In genomic region chr12:51386361-51386760, GRCh38 we compare ENCODE assay signal across 34 cellular contexts. TPM values are rescaled to one million over a fixed set of nuclear protein-coding genes. Genes with fewer than 3 reads are reported as not detected.
DNase-seq lines count a peak whose midpoint lies in the region; FAIRE-seq and TF ChIP-seq lines count a peak whose summit lies in the region.
"Had no signal": no experiment of that assay in that cellular context is flagged by ENCODE, and none has a peak within 500 bp of the region (broad histone marks: within the 10 kb centered on the region; RNA-seq: fewer than 3 reads in every experiment).

No MANE protein-coding gene starts in this region.

- peaks cover 67% of the 10 kb centered on the region for H3K36me3 Mint-ChIP-seq in Caco-2 (ENCODE audit: insufficient read depth, unreplicated experiment)
- H3K36me3 Mint-ChIP-seq: IgD-negative memory B cell had no signal

- peaks cover 64% of the 10 kb centered on the region for H3F3A ChIP-seq in PC-9 (ENCODE audit: insufficient read depth, low read depth)

- H3K9ac ChIP-seq in mucosa of stomach (ENCODE audit: low read length) = peak overlapping the region; percentile 22

- intact Hi-C loops in Caco-2 (cut with micrococcal nuclease; ENCODE audit: unreplicated experiment) (no loop called here), PC-9 (cut with micrococcal nuclease; ENCODE audit: unreplicated experiment) (no loop called here)

- FAIRE-seq in GM12892 (lab: Jason Lieb, UNC) = no peak
- FAIRE-seq: RCC 7860, TTC549 had no signal

- H4K20me1 ChIP-seq in PC-9 (ENCODE audit: insufficient read depth) = no peaks in the 10 kb centered on the region

- peak overlapping the region; percentile 7 for H3K4me3 Mint-ChIP-seq in Caco-2 (ENCODE audit: unreplicated experiment)
- H3K4me3 Mint-ChIP-seq: activated naive CD8-positive, alpha-beta T cell treated with anti-CD3 and anti-CD28 coated beads, Interleukin-2, amount 50 U/mL, for 24 hours; IgD-negative memory B cell; naive thymus-derived CD8-positive, alpha-beta T cell; stimulated activated effector memory CD8-positive, alpha-beta T cell treated with anti-CD3 and anti-CD28 coated beads, Interleukin-12 subunit alpha, Interleukin-12 subunit beta, amount 100 ng/mL, for 72 hours; T-cell had no signal

- H3K4me1 ChIP-seq in Caco-2 (peaks cover 20% of the 10 kb centered on the region), PC-9 (replicated peaks; ENCODE audit: insufficient read depth) (peaks cover 84% of the 10 kb centered on the region), mucosa of stomach (ENCODE audit: control insufficient read depth, insufficient read depth, low read length) (peaks cover 81% of the 10 kb centered on the region)
- H3K4me1 ChIP-seq: uterus had no signal

- no peaks in the 10 kb centered on the region for H3K9me3 Mint-ChIP-seq in Caco-2 (ENCODE audit: unreplicated experiment)
- H3K9me3 Mint-ChIP-seq: activated naive CD8-positive, alpha-beta T cell treated with anti-CD3 and anti-CD28 coated beads, Interleukin-2, amount 50 U/mL, for 24 hours; IgD-negative memory B cell; naive thymus-derived CD8-positive, alpha-beta T cell; stimulated activated effector memory CD8-positive, alpha-beta T cell treated with anti-CD3 and anti-CD28 coated beads, Interleukin-12 subunit alpha, Interleukin-12 subunit beta, amount 100 ng/mL, for 72 hours; T-cell had no signal

- H3K9me2 ChIP-seq in PC-9 (ENCODE audit: insufficient read depth) = no peaks in the 10 kb centered on the region

- CTCF ChIA-PET in Caco-2 (lab: Charles Lee) = no interaction called here
- CTCF ChIA-PET in PC-9 (lab: Charles Lee) = interaction anchor here (0.9 kb wide), 1 partner anchor 15 kb away, joined by 5 read pairs; no protein-coding TSS in a partner anchor

- H3K9me3 ChIP-seq in Caco-2 = no peaks in the 10 kb centered on the region
- no peaks in the 10 kb centered on the region for H3K9me3 ChIP-seq in KOPT-K1 (ENCODE audit: insufficient read depth, low read length, poor library complexity, severe bottlenecking)
- H3K9me3 ChIP-seq in PC-9 (ENCODE audit: insufficient read depth, low read depth) = no peaks in the 10 kb centered on the region
- H3K9me3 ChIP-seq in mucosa of stomach (ENCODE audit: control insufficient read depth, low read length) = no peaks in the 10 kb centered on the region
- H3K9me3 ChIP-seq: body of pancreas, ovary, right atrium auricular region, SJCRH30, suprapubic skin, uterus had no signal

- BruUV-seq in Caco-2 (replicated peaks; lab: Mats Ljungman, UMichigan) = no TSS peak
- no TSS peak for BruUV-seq in PC-9 (replicated peaks; lab: Mats Ljungman, UMichigan)

- H3K79me2 ChIP-seq in PC-9 (ENCODE audit: low read depth) = peaks cover 40% of the 10 kb centered on the region

- POLR2A ChIA-PET in Caco-2 (lab: Charles Lee) = interaction anchor here (0.5 kb wide), 1 partner anchor 60 kb away, joined by 4 read pairs; no protein-coding TSS in a partner anchor
- POLR2A ChIA-PET in PC-9 (lab: Charles Lee; ENCODE audit: unreplicated experiment) = interaction anchor here (0.6 to 1.0 kb wide), 2 partner anchors 15 to 293 kb away, joined by 5 read pairs; no protein-coding TSS in a partner anchor

- H3K27ac ChIP-seq in KOPT-K1 (ENCODE audit: low read depth, low read length, poor library complexity, severe bottlenecking) = peak overlapping the region; percentile 43
- peak overlapping the region; percentile 43 for H3K27ac ChIP-seq in PC-9
- H3K27ac ChIP-seq: body of pancreas, epithelial cell of prostate, ovary, right atrium auricular region, SJCRH30, suprapubic skin, uterus had no signal

- peaks cover 5% of the 10 kb centered on the region; the same call in 1 of the 2 replicates for H3K36me3 ChIP-seq in Caco-2 (ENCODE audit: control insufficient read depth, insufficient read depth, low read length)
- H3K36me3 ChIP-seq in KOPT-K1 (ENCODE audit: insufficient read depth, low read length) = no peaks in the 10 kb centered on the region
- H3K36me3 ChIP-seq in PC-9 (ENCODE audit: low read depth) = peaks cover 24% of the 10 kb centered on the region
- H3K36me3 ChIP-seq in mucosa of stomach (ENCODE audit: control insufficient read depth, insufficient read depth, low read length) = peaks cover 9% of the 10 kb centered on the region
- H3K36me3 ChIP-seq: ovary, right atrium auricular region, SJCRH30, suprapubic skin, uterus had no signal

- no peaks in the 10 kb centered on the region for H3K27me3 Mint-ChIP-seq in Caco-2 (ENCODE audit: insufficient read depth, unreplicated experiment)
- H3K27me3 Mint-ChIP-seq: activated naive CD8-positive, alpha-beta T cell treated with anti-CD3 and anti-CD28 coated beads, Interleukin-2, amount 50 U/mL, for 24 hours; IgD-negative memory B cell; T-cell had no signal

- no peak overlapping the region for H2AFZ ChIP-seq in PC-9

- H3K27me3 ChIP-seq in Caco-2 (replicated peaks; ENCODE audit: control insufficient read depth, insufficient read depth, low read length) (no peaks in the 10 kb centered on the region), PC-9 (ENCODE audit: insufficient read depth, low read depth) (no peaks in the 10 kb centered on the region), mucosa of stomach (ENCODE audit: control insufficient read depth, insufficient read depth, low read length) (no peaks in the 10 kb centered on the region)
- H3K27me3 ChIP-seq: body of pancreas, ovary had no signal

- TF ChIP-seq POLR2A in GM12892 (IDR thresholded peaks at IDR 0.05; ENCODE audit: low read depth, low read length) = no peak

- H3K27ac Mint-ChIP-seq in Caco-2 (ENCODE audit: unreplicated experiment) = peak overlapping the region; percentile 27
- H3K27ac Mint-ChIP-seq: activated naive CD8-positive, alpha-beta T cell treated with anti-CD3 and anti-CD28 coated beads, Interleukin-2, amount 50 U/mL, for 24 hours; T-cell had no signal

- no peak for DNase-seq in Caco-2
- peak; percentile 39 to 89 for DNase-seq in PC-9
- DNase-seq in GM12892 (ENCODE audit: insufficient read length) = no peak
- DNase-seq in retina = no peak
- DNase-seq in GOT3 (lab: John Stamatoyannopoulos, UW) = no peak
- no peak for DNase-seq in HCEC 1CT
- DNase-seq: ACHN; activated gamma-delta T cell treated with Interleukin-2 at 50 U/mL for 16 hours; activated naive CD8-positive, alpha-beta T cell treated with anti-CD3 and anti-CD28 coated beads, Interleukin-2, amount 50 U/mL, for 24 hours; body of pancreas; EL; glutamatergic neuron; left cardiac atrium; MV-4-11; naive thymus-derived CD8-positive, alpha-beta T cell; NCI-H1694 treated with DMSO at 0.1 percent for 48 hours; NCI-H446 treated with DMSO at 0.1 percent for 48 hours; SJCRH30; stimulated activated CD4-positive, alpha-beta T cell treated with anti-CD3 and anti-CD28 coated beads, Interleukin-2, amount 100 ng/mL, for 48 hours; T-cell; uterus had no signal

- peak overlapping the region; percentile 86 for H3K4me2 ChIP-seq in PC-9

- H3K4me3 ChIP-seq in Caco-2 (ENCODE audit: low read depth, low read length) (no peak overlapping the region), PC-9 (no peak overlapping the region; the same call in 1 of the 2 replicates), mucosa of stomach (ENCODE audit: low read length) (no peak overlapping the region)
- H3K4me3 ChIP-seq: body of pancreas, ovary, right atrium auricular region, SJCRH30, suprapubic skin, uterus had no signal

- TF ChIP-seq CTCF in Caco-2 (IDR thresholded peaks at IDR 0.05; ENCODE audit: insufficient read depth in 1 of 2, low read depth in 1 of 2, low read length in 1 of 2, severe bottlenecking in 1 of 2, unreplicated experiment in 1 of 2) (no peak), PC-9 (conservative IDR thresholded peaks at IDR 0.05) (no peak)

- peaks cover 42% of the 10 kb centered on the region for H3K4me1 Mint-ChIP-seq in Caco-2 (ENCODE audit: low read depth, unreplicated experiment)

RNA-seq across cellular contexts. Expression of gene GALNT6, which starts 4.8 kb away (rescaled TPM):
- total RNA-seq in Caco-2 (2022) (170 and 190 TPM in 2 replicates), PC-9 (2021) (73.0 and 83.5 TPM in 2 replicates)
- 12.4 TPM for polyA plus RNA-seq in GM12892 (2012; ENCODE audit: missing spikeins)

RNA-seq across cellular contexts. Expression of gene SLC4A8, which starts 38.3 kb away (rescaled TPM):
- total RNA-seq in Caco-2 (2022) (62.7 and 67.0 TPM in 2 replicates), PC-9 (2021) (2.6 and 3.0 TPM in 2 replicates)
- 1.8 TPM for polyA plus RNA-seq in GM12892 (2012; ENCODE audit: missing spikeins)

RNA-seq across cellular contexts. Expression of gene CELA1, which starts 39.9 kb away (rescaled TPM):
- total RNA-seq in Caco-2 (2022) (not detected in 2 replicates), PC-9 (2021) (0.58 TPM in 1 of 2 replicates, not detected in the other)
- polyA plus RNA-seq in GM12892 (2012; ENCODE audit: missing spikeins) = not detected
- total RNA-seq: body of pancreas, chondrocyte, left cardiac atrium, mesenteric fat pad, ovary, right atrium auricular region, SJCRH30, suprapubic skin, uterus had no signal
- polyA plus RNA-seq: BJ, ovary had no signal

Comparison
In these comparisons a context has a peak if more than half of its experiments do, and no peak if none do; other contexts are left out.
1. DNase-seq: peak in PC-9 (2 of 2); none in Caco-2 (0 of 2), GM12892 (single experiment), retina (single experiment), GOT3 (single experiment) and HCEC 1CT (single experiment).
2. RNA of gene SLC4A8, which starts 38.3 kb away (total RNA-seq): 62.7 to 67.0 TPM in Caco-2; 2.6 to 3.0 TPM in PC-9; every median in the first group is over 10 times any median in the second.